In the genomic region with DNA sequence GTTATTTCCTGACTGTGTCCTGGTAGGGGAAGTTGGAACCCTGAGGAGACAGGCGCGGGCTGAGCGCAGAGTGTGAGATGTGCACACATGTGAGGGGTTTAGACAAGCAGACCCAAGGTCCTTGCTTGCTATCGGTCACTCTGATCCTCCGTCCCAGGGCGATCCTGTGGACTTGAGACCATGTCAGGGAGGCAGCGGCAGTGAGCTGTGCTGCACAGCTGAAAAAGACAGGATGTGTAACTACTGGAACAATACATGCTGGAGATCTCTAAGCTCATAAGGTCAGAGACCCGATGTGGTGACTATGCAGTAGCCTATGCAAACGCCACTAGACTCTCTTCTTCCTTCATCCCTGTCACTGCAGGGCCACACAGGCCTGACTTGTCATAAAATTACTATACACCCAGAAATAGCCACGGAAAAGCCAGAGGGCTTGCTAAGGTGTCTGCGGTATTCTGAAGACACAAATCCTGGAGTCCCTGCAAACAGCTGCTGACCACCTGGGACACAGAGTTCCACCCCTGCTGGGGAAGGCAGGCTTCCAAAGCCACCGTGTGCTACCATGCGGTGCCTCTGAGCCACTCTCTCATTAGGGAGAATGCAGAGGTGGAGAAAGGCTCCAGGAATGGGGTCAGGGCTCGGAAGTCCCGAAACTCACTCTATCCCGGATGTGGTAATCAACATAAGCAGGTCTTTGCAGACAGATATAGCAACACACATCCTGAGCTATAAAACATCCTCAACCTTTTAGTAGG, we compare ENCODE assay signal across 16 cellular contexts.
DNase-seq lines count a peak whose midpoint lies in the region; ATAC-seq, FAIRE-seq and TF ChIP-seq lines count a peak whose summit lies in the region.
"Had no signal": no experiment of that assay in that cellular context is flagged by ENCODE, and none has a peak within 500 bp of the region (broad histone marks: within the 10 kb centered on the region; RNA-seq: fewer than 3 reads in every experiment).

No MANE protein-coding gene starts in this region.

- H3K36me3 ChIP-seq in ascending aorta (no peaks in the 10 kb centered on the region), skeletal muscle tissue (ENCODE audit: control insufficient read depth in 3 of 3, insufficient read depth in 3 of 3, low read length in 3 of 3) (peaks cover 0 to 8% (median 0%) of the 10 kb centered on the region in 3 donors)
- H3K36me3 ChIP-seq: HAP-1 had no signal

- H3K9ac ChIP-seq in skeletal muscle tissue (ENCODE audit: low read depth in 1 of 3, low read length in 3 of 3): peak overlapping the region; percentile 54 to 79 (median 57)

- intact Hi-C loops in ascending aorta (cut with DNase I): loop anchor here (5.0 kb wide), 2 partner anchors 136 to 211 kb away; no protein-coding TSS in a partner anchor

- no peaks in the 10 kb centered on the region for H3K4me1 Mint-ChIP-seq in mesothelial cell of epicardium

- H3K9me3 Mint-ChIP-seq in mesothelial cell of epicardium: no peaks in the 10 kb centered on the region

- peak overlapping the region; percentile 88 to 90 for H3K27ac ChIP-seq in ascending aorta
- peak overlapping the region; percentile 87 for H3K27ac ChIP-seq in skeletal muscle tissue (ENCODE audit: low read depth, low read length)

- DNase-seq in HFF-Myc (ENCODE audit: extremely low read depth, low read depth) (peak; percentile 72), ascending aorta (ENCODE audit: low spot score in 2 of 2) (peak in 1 of 2 donors; percentile 58), left lobe of liver (ENCODE audit: low spot score) (peak; percentile 43), mesothelial cell of epicardium (ENCODE audit: low spot score in 2 of 2, unreplicated experiment in 2 of 2) (no peak), GM12891 (ENCODE audit: insufficient read length, low spot score) (no peak)
- DNase-seq: C1 segment of cervical spinal cord; NCI-H446 treated with DMSO at 0.1 percent for 48 hours; stimulated activated naive B cell treated with anti-CD40 and anti-IgM and Interleukin-4, amounts not matched to agents 10 μg/mL and 1 μg/mL and 100 μg/mL, for 72 hours had no signal

- ATAC-seq in left lobe of liver: no peak
- ATAC-seq in GM18511 (IDR thresholded peaks at IDR 0.05; ENCODE audit: unreplicated experiment): no peak
- ATAC-seq in GM19397 (IDR thresholded peaks at IDR 0.05; ENCODE audit: unreplicated experiment): no peak
- ATAC-seq: stimulated activated naive B cell treated with anti-CD40 and anti-IgM and Interleukin-4, amounts not matched to agents 10 μg/mL and 1 μg/mL and 100 μg/mL, for 72 hours had no signal

- H3K4me1 ChIP-seq in ascending aorta: peaks cover 12 to 62% of the 10 kb centered on the region in 2 donors
- peaks cover 67 to 97% (median 90%) of the 10 kb centered on the region in 3 donors for H3K4me1 ChIP-seq in skeletal muscle tissue (ENCODE audit: control insufficient read depth in 3 of 3, insufficient read depth in 3 of 3, low read length in 3 of 3)
- H3K4me1 ChIP-seq: HAP-1 had no signal

- no peak overlapping the region for H3K27ac Mint-ChIP-seq in mesothelial cell of epicardium
- H3K27ac Mint-ChIP-seq: activated naive CD8-positive, alpha-beta T cell; stimulated activated naive B cell treated with anti-CD40 and anti-IgM and Interleukin-4, amounts not matched to agents 10 μg/mL and 1 μg/mL and 100 μg/mL, for 72 hours had no signal

- TF ChIP-seq POLR2A in GM12891 (IDR thresholded peaks at IDR 0.05; ENCODE audit: low read depth, low read length): no peak

- FAIRE-seq in GM12891 (lab: Jason Lieb, UNC): no peak
- FAIRE-seq: colon, keratinocyte, TTC549 had no signal

- no peaks in the 10 kb centered on the region for H3K27me3 ChIP-seq in ascending aorta
- no peaks in the 10 kb centered on the region for H3K27me3 ChIP-seq in skeletal muscle tissue (ENCODE audit: control insufficient read depth in 3 of 3, insufficient read depth in 3 of 3, low read length in 3 of 3)

- peaks cover 4% of the 10 kb centered on the region for H3K36me3 Mint-ChIP-seq in mesothelial cell of epicardium
- H3K36me3 Mint-ChIP-seq: activated naive CD8-positive, alpha-beta T cell had no signal

- H3K4me3 ChIP-seq in HFF-Myc (replicated peaks; ENCODE audit: low read depth, low read length): no peak overlapping the region
- H3K4me3 ChIP-seq in ascending aorta: no peak overlapping the region
- peak overlapping the region; percentile 11 to 31 (median 15) for H3K4me3 ChIP-seq in skeletal muscle tissue (ENCODE audit: low read length in 3 of 3)
- H3K4me3 ChIP-seq: HAP-1 had no signal

- H3K27me3 Mint-ChIP-seq in mesothelial cell of epicardium (ENCODE audit: low read depth): no peaks in the 10 kb centered on the region
- H3K27me3 Mint-ChIP-seq: activated naive CD8-positive, alpha-beta T cell had no signal

- no peaks in the 10 kb centered on the region for H3K9me3 ChIP-seq in ascending aorta
- no peaks in the 10 kb centered on the region for H3K9me3 ChIP-seq in skeletal muscle tissue (ENCODE audit: control insufficient read depth in 3 of 3, low read length in 3 of 3)
- H3K9me3 ChIP-seq: HAP-1 had no signal

- TF ChIP-seq CTCF in HFF-Myc (IDR thresholded peaks at IDR 0.05; ENCODE audit: low read depth, low read length, missing control alignments) (no peak), ascending aorta (IDR thresholded peaks at IDR 0.05) (no peak), mesothelial cell of epicardium (IDR thresholded peaks at IDR 0.05; ENCODE audit: unreplicated experiment) (no peak)

- no peak overlapping the region for H3K4me3 Mint-ChIP-seq in mesothelial cell of epicardium
- H3K4me3 Mint-ChIP-seq: activated naive CD8-positive, alpha-beta T cell had no signal

TF ChIP-seq in GM12891, 5 proteins besides CTCF, POLR2A, EP300 and RAD21:
- TF ChIP-seq SPI1 (IDR thresholded peaks at IDR 0.05; ENCODE audit: low read depth, low read length) (no peak), POU2F2 (IDR thresholded peaks at IDR 0.05; ENCODE audit: low read depth, low read length) (no peak), TAF1 (IDR thresholded peaks at IDR 0.05; ENCODE audit: low read depth, low read length) (no peak), PAX5 (IDR thresholded peaks at IDR 0.05; ENCODE audit: insufficient read depth, low read length, severe bottlenecking) (no peak), POLR2AphosphoS5 (IDR thresholded peaks at IDR 0.05; ENCODE audit: low read depth, low read length) (no peak)
TF ChIP-seq in GM12891: peak in this region for 0.

Comparison
In these comparisons a context has a peak if more than half of its experiments do, and no peak if none do; other contexts are left out.
1. DNase-seq: peak in HFF-Myc (single experiment) and left lobe of liver (single experiment); none in mesothelial cell of epicardium (0 of 2) and GM12891 (single experiment).
2. H3K4me3 ChIP-seq: peak in skeletal muscle tissue (3 of 3); none in HFF-Myc (single experiment) and ascending aorta (0 of 2).